In the genomic region with DNA sequence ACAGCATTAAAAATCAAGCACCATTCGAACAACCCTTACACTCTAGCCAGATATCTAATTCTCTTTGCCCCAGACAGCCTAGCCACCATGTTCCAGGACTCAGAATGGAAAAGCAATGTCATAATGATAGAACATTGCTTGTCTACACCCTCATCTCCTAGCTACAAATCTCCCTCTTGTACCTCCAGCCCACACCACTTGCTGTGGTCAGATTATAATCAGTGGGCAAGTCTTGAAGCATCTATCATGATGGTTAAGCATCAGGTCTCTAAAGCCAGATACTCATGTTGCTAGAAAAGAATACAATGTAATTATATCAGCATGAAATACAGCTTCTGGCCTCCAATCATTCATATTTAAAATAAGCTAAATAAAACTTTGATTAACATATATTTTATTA, we compare ENCODE assay signal across 4 cellular contexts.
A peak's percentile ranks its signal among the peaks of the same experiment; 100 is the strongest.
TF ChIP-seq lines count a peak whose summit lies in the region.

No MANE protein-coding gene starts in this region.

TF ChIP-seq in SK-N-SH, 30 proteins besides CTCF, POLR2A, EP300 and RAD21 (continues in another document):
- TF ChIP-seq, protein P1, sequence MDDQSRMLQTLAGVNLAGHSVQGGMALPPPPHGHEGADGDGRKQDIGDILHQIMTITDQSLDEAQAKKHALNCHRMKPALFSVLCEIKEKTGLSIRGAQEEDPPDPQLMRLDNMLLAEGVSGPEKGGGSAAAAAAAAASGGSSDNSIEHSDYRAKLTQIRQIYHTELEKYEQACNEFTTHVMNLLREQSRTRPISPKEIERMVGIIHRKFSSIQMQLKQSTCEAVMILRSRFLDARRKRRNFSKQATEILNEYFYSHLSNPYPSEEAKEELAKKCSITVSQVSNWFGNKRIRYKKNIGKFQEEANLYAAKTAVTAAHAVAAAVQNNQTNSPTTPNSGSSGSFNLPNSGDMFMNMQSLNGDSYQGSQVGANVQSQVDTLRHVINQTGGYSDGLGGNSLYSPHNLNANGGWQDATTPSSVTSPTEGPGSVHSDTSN (IDR thresholded peaks at IDR 0.05) = peak; percentile 29; the same call in 1 of the 2 replicates
- no peak for TF ChIP-seq MXI1 (IDR thresholded peaks at IDR 0.05; ENCODE audit: low read depth, low read length)
- TF ChIP-seq, protein P2, sequence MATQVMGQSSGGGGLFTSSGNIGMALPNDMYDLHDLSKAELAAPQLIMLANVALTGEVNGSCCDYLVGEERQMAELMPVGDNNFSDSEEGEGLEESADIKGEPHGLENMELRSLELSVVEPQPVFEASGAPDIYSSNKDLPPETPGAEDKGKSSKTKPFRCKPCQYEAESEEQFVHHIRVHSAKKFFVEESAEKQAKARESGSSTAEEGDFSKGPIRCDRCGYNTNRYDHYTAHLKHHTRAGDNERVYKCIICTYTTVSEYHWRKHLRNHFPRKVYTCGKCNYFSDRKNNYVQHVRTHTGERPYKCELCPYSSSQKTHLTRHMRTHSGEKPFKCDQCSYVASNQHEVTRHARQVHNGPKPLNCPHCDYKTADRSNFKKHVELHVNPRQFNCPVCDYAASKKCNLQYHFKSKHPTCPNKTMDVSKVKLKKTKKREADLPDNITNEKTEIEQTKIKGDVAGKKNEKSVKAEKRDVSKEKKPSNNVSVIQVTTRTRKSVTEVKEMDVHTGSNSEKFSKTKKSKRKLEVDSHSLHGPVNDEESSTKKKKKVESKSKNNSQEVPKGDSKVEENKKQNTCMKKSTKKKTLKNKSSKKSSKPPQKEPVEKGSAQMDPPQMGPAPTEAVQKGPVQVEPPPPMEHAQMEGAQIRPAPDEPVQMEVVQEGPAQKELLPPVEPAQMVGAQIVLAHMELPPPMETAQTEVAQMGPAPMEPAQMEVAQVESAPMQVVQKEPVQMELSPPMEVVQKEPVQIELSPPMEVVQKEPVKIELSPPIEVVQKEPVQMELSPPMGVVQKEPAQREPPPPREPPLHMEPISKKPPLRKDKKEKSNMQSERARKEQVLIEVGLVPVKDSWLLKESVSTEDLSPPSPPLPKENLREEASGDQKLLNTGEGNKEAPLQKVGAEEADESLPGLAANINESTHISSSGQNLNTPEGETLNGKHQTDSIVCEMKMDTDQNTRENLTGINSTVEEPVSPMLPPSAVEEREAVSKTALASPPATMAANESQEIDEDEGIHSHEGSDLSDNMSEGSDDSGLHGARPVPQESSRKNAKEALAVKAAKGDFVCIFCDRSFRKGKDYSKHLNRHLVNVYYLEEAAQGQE (IDR thresholded peaks at IDR 0.05; ENCODE audit: low read depth, low read length) = no peak
- TF ChIP-seq SIN3A (IDR thresholded peaks at IDR 0.05; ENCODE audit: borderline replicate concordance, low read depth, low read length) = no peak
- TF ChIP-seq FOXJ3 (CRISPR knock-in tag; IDR thresholded peaks at IDR 0.05) = no peak

TF ChIP-seq in SK-N-SH treated with all-trans-retinoic acid at 6 μM for 48 hours, 23 proteins besides CTCF, POLR2A, EP300 and RAD21 (continues in another document):
- no peak for TF ChIP-seq ZNF70 (CRISPR knock-in tag; IDR thresholded peaks at IDR 0.05)
- no peak for TF ChIP-seq ZNF8 (CRISPR knock-in tag; IDR thresholded peaks at IDR 0.05)
- no peak for TF ChIP-seq CSDC2 (CRISPR knock-in tag; IDR thresholded peaks at IDR 0.05)
- TF ChIP-seq PPARA (CRISPR knock-in tag; IDR thresholded peaks at IDR 0.05; ENCODE audit: borderline replicate concordance) = no peak
- no peak for TF ChIP-seq TOX (CRISPR knock-in tag; IDR thresholded peaks at IDR 0.05; ENCODE audit: borderline replicate concordance)
- TF ChIP-seq ZC3H10 (CRISPR knock-in tag; IDR thresholded peaks at IDR 0.05) = no peak
- TF ChIP-seq, protein P3, sequence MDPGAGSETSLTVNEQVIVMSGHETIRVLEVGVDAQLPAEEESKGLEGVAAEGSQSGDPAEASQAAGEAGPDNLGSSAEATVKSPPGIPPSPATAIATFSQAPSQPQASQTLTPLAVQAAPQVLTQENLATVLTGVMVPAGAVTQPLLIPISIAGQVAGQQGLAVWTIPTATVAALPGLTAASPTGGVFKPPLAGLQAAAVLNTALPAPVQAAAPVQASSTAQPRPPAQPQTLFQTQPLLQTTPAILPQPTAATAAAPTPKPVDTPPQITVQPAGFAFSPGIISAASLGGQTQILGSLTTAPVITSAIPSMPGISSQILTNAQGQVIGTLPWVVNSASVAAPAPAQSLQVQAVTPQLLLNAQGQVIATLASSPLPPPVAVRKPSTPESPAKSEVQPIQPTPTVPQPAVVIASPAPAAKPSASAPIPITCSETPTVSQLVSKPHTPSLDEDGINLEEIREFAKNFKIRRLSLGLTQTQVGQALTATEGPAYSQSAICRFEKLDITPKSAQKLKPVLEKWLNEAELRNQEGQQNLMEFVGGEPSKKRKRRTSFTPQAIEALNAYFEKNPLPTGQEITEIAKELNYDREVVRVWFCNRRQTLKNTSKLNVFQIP (CRISPR knock-in tag; IDR thresholded peaks at IDR 0.05; ENCODE audit: borderline replicate concordance, low read depth) = no peak
- no peak for TF ChIP-seq BACH2 (CRISPR knock-in tag; IDR thresholded peaks at IDR 0.05; ENCODE audit: borderline replicate concordance)
- no peak for TF ChIP-seq RARB (CRISPR knock-in tag; IDR thresholded peaks at IDR 0.05)
- TF ChIP-seq OSR1 (CRISPR knock-in tag; IDR thresholded peaks at IDR 0.05) = no peak
- TF ChIP-seq, protein P4, sequence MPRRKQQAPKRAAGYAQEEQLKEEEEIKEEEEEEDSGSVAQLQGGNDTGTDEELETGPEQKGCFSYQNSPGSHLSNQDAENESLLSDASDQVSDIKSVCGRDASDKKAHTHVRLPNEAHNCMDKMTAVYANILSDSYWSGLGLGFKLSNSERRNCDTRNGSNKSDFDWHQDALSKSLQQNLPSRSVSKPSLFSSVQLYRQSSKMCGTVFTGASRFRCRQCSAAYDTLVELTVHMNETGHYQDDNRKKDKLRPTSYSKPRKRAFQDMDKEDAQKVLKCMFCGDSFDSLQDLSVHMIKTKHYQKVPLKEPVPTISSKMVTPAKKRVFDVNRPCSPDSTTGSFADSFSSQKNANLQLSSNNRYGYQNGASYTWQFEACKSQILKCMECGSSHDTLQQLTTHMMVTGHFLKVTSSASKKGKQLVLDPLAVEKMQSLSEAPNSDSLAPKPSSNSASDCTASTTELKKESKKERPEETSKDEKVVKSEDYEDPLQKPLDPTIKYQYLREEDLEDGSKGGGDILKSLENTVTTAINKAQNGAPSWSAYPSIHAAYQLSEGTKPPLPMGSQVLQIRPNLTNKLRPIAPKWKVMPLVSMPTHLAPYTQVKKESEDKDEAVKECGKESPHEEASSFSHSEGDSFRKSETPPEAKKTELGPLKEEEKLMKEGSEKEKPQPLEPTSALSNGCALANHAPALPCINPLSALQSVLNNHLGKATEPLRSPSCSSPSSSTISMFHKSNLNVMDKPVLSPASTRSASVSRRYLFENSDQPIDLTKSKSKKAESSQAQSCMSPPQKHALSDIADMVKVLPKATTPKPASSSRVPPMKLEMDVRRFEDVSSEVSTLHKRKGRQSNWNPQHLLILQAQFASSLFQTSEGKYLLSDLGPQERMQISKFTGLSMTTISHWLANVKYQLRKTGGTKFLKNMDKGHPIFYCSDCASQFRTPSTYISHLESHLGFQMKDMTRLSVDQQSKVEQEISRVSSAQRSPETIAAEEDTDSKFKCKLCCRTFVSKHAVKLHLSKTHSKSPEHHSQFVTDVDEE (CRISPR knock-in tag; IDR thresholded peaks at IDR 0.05) = no peak

TF ChIP-seq in GM12891, 5 proteins besides CTCF, POLR2A, EP300 and RAD21:
- no peak for TF ChIP-seq PAX5 (IDR thresholded peaks at IDR 0.05; ENCODE audit: insufficient read depth, low read length, severe bottlenecking)
TF ChIP-seq in GM12891: peak in this region for 0.

TF ChIP-seq in H1, 55 proteins besides CTCF, POLR2A, EP300 and RAD21:
- TF ChIP-seq BCL11A (IDR thresholded peaks at IDR 0.05; ENCODE audit: low read depth in 2 of 2, low read length in 2 of 2) (no peak), HDAC2 (IDR thresholded peaks at IDR 0.05; ENCODE audit: borderline replicate concordance in 1 of 2, low read depth in 2 of 2, low read length in 2 of 2) (no peak), ZNF274 (IDR thresholded peaks at IDR 0.05; ENCODE audit: borderline replicate concordance, extremely low read depth, low read length) (no peak), RNF2 (IDR thresholded peaks at IDR 0.05; ENCODE audit: borderline replicate concordance, low read depth, low read length, missing control alignments, poor library complexity, severe bottlenecking) (no peak), TAF1 (IDR thresholded peaks at IDR 0.05; ENCODE audit: low read depth, low read length) (no peak), CBX8 (IDR thresholded peaks at IDR 0.05; ENCODE audit: borderline replicate concordance, low read depth, low read length) (no peak), NRF1 (IDR thresholded peaks at IDR 0.05; ENCODE audit: low read depth, low read length) (no peak), KDM1A (IDR thresholded peaks at IDR 0.05; ENCODE audit: borderline replicate concordance, low read length) (no peak), CHD2 (IDR thresholded peaks at IDR 0.05; ENCODE audit: low read length) (no peak), BRCA1 (IDR thresholded peaks at IDR 0.05; ENCODE audit: low read depth, low read length) (no peak), ASH2L (IDR thresholded peaks at IDR 0.05; ENCODE audit: low read length) (no peak), SRF (IDR thresholded peaks at IDR 0.05; ENCODE audit: low read depth, low read length) (no peak)
- TF ChIP-seq, protein P5, sequence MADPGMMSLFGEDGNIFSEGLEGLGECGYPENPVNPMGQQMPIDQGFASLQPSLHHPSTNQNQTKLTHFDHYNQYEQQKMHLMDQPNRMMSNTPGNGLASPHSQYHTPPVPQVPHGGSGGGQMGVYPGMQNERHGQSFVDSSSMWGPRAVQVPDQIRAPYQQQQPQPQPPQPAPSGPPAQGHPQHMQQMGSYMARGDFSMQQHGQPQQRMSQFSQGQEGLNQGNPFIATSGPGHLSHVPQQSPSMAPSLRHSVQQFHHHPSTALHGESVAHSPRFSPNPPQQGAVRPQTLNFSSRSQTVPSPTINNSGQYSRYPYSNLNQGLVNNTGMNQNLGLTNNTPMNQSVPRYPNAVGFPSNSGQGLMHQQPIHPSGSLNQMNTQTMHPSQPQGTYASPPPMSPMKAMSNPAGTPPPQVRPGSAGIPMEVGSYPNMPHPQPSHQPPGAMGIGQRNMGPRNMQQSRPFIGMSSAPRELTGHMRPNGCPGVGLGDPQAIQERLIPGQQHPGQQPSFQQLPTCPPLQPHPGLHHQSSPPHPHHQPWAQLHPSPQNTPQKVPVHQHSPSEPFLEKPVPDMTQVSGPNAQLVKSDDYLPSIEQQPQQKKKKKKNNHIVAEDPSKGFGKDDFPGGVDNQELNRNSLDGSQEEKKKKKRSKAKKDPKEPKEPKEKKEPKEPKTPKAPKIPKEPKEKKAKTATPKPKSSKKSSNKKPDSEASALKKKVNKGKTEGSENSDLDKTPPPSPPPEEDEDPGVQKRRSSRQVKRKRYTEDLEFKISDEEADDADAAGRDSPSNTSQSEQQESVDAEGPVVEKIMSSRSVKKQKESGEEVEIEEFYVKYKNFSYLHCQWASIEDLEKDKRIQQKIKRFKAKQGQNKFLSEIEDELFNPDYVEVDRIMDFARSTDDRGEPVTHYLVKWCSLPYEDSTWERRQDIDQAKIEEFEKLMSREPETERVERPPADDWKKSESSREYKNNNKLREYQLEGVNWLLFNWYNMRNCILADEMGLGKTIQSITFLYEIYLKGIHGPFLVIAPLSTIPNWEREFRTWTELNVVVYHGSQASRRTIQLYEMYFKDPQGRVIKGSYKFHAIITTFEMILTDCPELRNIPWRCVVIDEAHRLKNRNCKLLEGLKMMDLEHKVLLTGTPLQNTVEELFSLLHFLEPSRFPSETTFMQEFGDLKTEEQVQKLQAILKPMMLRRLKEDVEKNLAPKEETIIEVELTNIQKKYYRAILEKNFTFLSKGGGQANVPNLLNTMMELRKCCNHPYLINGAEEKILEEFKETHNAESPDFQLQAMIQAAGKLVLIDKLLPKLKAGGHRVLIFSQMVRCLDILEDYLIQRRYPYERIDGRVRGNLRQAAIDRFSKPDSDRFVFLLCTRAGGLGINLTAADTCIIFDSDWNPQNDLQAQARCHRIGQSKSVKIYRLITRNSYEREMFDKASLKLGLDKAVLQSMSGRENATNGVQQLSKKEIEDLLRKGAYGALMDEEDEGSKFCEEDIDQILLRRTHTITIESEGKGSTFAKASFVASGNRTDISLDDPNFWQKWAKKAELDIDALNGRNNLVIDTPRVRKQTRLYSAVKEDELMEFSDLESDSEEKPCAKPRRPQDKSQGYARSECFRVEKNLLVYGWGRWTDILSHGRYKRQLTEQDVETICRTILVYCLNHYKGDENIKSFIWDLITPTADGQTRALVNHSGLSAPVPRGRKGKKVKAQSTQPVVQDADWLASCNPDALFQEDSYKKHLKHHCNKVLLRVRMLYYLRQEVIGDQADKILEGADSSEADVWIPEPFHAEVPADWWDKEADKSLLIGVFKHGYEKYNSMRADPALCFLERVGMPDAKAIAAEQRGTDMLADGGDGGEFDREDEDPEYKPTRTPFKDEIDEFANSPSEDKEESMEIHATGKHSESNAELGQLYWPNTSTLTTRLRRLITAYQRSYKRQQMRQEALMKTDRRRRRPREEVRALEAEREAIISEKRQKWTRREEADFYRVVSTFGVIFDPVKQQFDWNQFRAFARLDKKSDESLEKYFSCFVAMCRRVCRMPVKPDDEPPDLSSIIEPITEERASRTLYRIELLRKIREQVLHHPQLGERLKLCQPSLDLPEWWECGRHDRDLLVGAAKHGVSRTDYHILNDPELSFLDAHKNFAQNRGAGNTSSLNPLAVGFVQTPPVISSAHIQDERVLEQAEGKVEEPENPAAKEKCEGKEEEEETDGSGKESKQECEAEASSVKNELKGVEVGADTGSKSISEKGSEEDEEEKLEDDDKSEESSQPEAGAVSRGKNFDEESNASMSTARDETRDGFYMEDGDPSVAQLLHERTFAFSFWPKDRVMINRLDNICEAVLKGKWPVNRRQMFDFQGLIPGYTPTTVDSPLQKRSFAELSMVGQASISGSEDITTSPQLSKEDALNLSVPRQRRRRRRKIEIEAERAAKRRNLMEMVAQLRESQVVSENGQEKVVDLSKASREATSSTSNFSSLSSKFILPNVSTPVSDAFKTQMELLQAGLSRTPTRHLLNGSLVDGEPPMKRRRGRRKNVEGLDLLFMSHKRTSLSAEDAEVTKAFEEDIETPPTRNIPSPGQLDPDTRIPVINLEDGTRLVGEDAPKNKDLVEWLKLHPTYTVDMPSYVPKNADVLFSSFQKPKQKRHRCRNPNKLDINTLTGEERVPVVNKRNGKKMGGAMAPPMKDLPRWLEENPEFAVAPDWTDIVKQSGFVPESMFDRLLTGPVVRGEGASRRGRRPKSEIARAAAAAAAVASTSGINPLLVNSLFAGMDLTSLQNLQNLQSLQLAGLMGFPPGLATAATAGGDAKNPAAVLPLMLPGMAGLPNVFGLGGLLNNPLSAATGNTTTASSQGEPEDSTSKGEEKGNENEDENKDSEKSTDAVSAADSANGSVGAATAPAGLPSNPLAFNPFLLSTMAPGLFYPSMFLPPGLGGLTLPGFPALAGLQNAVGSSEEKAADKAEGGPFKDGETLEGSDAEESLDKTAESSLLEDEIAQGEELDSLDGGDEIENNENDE (IDR thresholded peaks at IDR 0.05; ENCODE audit: insufficient replicate concordance, low read length) = no peak
- TF ChIP-seq, protein P6, sequence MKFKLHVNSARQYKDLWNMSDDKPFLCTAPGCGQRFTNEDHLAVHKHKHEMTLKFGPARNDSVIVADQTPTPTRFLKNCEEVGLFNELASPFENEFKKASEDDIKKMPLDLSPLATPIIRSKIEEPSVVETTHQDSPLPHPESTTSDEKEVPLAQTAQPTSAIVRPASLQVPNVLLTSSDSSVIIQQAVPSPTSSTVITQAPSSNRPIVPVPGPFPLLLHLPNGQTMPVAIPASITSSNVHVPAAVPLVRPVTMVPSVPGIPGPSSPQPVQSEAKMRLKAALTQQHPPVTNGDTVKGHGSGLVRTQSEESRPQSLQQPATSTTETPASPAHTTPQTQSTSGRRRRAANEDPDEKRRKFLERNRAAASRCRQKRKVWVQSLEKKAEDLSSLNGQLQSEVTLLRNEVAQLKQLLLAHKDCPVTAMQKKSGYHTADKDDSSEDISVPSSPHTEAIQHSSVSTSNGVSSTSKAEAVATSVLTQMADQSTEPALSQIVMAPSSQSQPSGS (IDR thresholded peaks at IDR 0.05; ENCODE audit: low read length) = no peak
